14 cellular contexts compared by ENCODE assay signal in genomic region chr13:112071011-112071901, GRCh38. TPM values are rescaled to one million over a fixed set of nuclear protein-coding genes. Genes with fewer than 3 reads are reported as not detected.
DNase-seq lines count a peak whose midpoint lies in the region; ATAC-seq lines count a peak whose summit lies in the region.
"Had no signal": no experiment of that assay in that cellular context is flagged by ENCODE, and none has a peak within 500 bp of the region (broad histone marks: within the 10 kb centered on the region; RNA-seq: fewer than 3 reads in every experiment).

No MANE protein-coding gene starts in this region.

- no peaks in the 10 kb centered on the region for H3K9me3 ChIP-seq in HUES6 (ENCODE audit: control insufficient read depth, insufficient read depth, low read depth, low read length)
- H3K9me3 ChIP-seq: lower lobe of right lung, SK-N-SH had no signal

- H3K9me3 Mint-ChIP-seq in activated naive CD8-positive, alpha-beta T cell (ENCODE audit: low read depth): peaks cover 12% of the 10 kb centered on the region
- peaks cover 0 to 50% (median 15%) of the 10 kb centered on the region in 9 donors for H3K9me3 Mint-ChIP-seq in naive thymus-derived CD8-positive, alpha-beta T cell

- H3K4me1 Mint-ChIP-seq in activated naive CD8-positive, alpha-beta T cell (ENCODE audit: low read depth): peaks cover 13% of the 10 kb centered on the region
- peaks cover 4 to 13% (median 11%) of the 10 kb centered on the region in 4 donors for H3K4me1 Mint-ChIP-seq in naive thymus-derived CD8-positive, alpha-beta T cell

- H3K36me3 Mint-ChIP-seq in activated naive CD8-positive, alpha-beta T cell: peaks cover 8% of the 10 kb centered on the region
- peaks cover 16 to 39% (median 17%) of the 10 kb centered on the region in 3 donors for H3K36me3 Mint-ChIP-seq in naive thymus-derived CD8-positive, alpha-beta T cell

- H3K4me3 ChIP-seq in HUES6 (ENCODE audit: low read depth, low read length): peak overlapping the region; percentile 67
- H3K4me3 ChIP-seq: lower lobe of right lung had no signal

- peaks cover 49% of the 10 kb centered on the region for H3K27me3 Mint-ChIP-seq in activated naive CD8-positive, alpha-beta T cell
- H3K27me3 Mint-ChIP-seq in naive thymus-derived CD8-positive, alpha-beta T cell: peaks cover 39 to 65% (median 56%) of the 10 kb centered on the region in 5 donors

- H3K36me3 ChIP-seq in HUES6 (ENCODE audit: control insufficient read depth, insufficient read depth, low read length): no peaks in the 10 kb centered on the region
- H3K36me3 ChIP-seq: lower lobe of right lung had no signal

- peak overlapping the region; percentile 28 for H3K4me3 Mint-ChIP-seq in activated naive CD8-positive, alpha-beta T cell
- H3K4me3 Mint-ChIP-seq in naive thymus-derived CD8-positive, alpha-beta T cell: peak overlapping the region in 6 of 10 donors; percentile 14 to 50 (median 32)

- no peak overlapping the region for H3K27ac Mint-ChIP-seq in activated naive CD8-positive, alpha-beta T cell
- peak overlapping the region in 3 of 10 donors; percentile 8 to 57 (median 16) for H3K27ac Mint-ChIP-seq in naive thymus-derived CD8-positive, alpha-beta T cell
- H3K27ac Mint-ChIP-seq: CD4-positive, CD25-positive, alpha-beta regulatory T cell had no signal

- H3K9ac ChIP-seq in HUES6 (ENCODE audit: low read length): no peak overlapping the region
- H3K9ac ChIP-seq: SK-N-SH had no signal

- DNase-seq in NCI-H2081 (lab: John Stamatoyannopoulos, UW): peak; percentile 40 to 69
- no peak for DNase-seq in NCI-H2081 treated with DMSO at 0.1 percent for 48 hours (lab: John Stamatoyannopoulos, UW)
- DNase-seq in naive thymus-derived CD8-positive, alpha-beta T cell: no peak
- no peak for DNase-seq in AML-193 (lab: John Stamatoyannopoulos, UW)
- no peak for DNase-seq in NCI-H82 (lab: John Stamatoyannopoulos, UW)
- DNase-seq: CD4-positive, CD25-positive, alpha-beta regulatory T cell; lower lobe of right lung; NCI-H1930; SK-N-SH had no signal

- no peak overlapping the region for H3K27ac ChIP-seq in HUES6 (ENCODE audit: low read depth, low read length)
- H3K27ac ChIP-seq: 22Rv1, lower lobe of right lung had no signal

- peaks cover 94% of the 10 kb centered on the region for H3K27me3 ChIP-seq in HUES6 (ENCODE audit: control insufficient read depth, insufficient read depth, low read length)

- POLR2A ChIA-PET in naive thymus-derived CD8-positive, alpha-beta T cell (lab: Charles Lee): no interaction called here

- peaks cover 17% of the 10 kb centered on the region for H3K4me1 ChIP-seq in HUES6 (ENCODE audit: control insufficient read depth, insufficient read depth, low read length)

- ATAC-seq in naive thymus-derived CD8-positive, alpha-beta T cell: no peak
- ATAC-seq in HG03457 (IDR thresholded peaks at IDR 0.05; ENCODE audit: unreplicated experiment): no peak

RNA-seq across cellular contexts. Expression of gene SOX1, which starts 4.3 kb away (rescaled TPM):
- total RNA-seq in naive thymus-derived CD8-positive, alpha-beta T cell: not detected
- polyA plus RNA-seq in naive thymus-derived CD8-positive, alpha-beta T cell: not detected
- total RNA-seq: CD4-positive, CD25-positive, alpha-beta regulatory T cell; lower lobe of right lung; omental fat pad had no signal
- polyA plus RNA-seq: CD4-positive, CD25-positive, alpha-beta regulatory T cell; SK-N-SH had no signal

Comparison
In these comparisons a context has a peak if more than half of its experiments do, and no peak if none do; other contexts are left out.
1. DNase-seq: peak in NCI-H2081 (2 of 2); none in NCI-H2081 treated with DMSO at 0.1 percent for 48 hours (single experiment), naive thymus-derived CD8-positive, alpha-beta T cell (0 of 10), AML-193 (0 of 2) and NCI-H82 (single experiment).